Comparison of ENCODE assay signal across 9 cellular contexts in the genomic region with DNA sequence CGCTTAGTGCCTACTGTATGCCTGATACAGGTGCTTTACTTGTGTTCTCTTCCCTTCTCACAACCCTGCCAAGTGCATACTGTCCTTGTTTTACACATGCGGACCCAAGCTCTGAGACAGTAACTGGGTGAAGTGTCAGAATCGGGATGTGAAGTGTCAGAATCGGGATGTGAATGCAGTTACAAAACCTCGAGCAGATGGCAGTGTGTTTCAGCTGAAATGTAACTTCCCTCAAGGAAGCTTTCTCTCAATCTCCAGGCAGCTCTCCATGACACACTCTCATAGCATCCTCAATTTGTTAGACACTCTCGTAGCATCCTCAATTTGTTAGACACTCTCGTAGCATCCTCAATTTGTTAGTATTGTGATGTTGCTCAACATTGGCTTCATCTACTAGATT. TPM values are rescaled to one million over a fixed set of nuclear protein-coding genes. Genes with fewer than 3 reads are reported as not detected.
DNase-seq lines count a peak whose midpoint lies in the region; ATAC-seq and TF ChIP-seq lines count a peak whose summit lies in the region.
"Had no signal": no experiment of that assay in that cellular context is flagged by ENCODE, and none has a peak within 500 bp of the region (broad histone marks: within the 10 kb centered on the region; RNA-seq: fewer than 3 reads in every experiment).

No MANE protein-coding gene starts in this region.

- H3K4me3 ChIP-seq in right atrium auricular region (no peak overlapping the region), SK-N-SH (ENCODE audit: low read depth in 2 of 2, low read length in 1 of 2) (no peak overlapping the region), fibroblast of mammary gland (ENCODE audit: control insufficient read depth, low read depth, low read length) (no peak overlapping the region), suprapubic skin (peak overlapping the region; percentile 56)

- no peak overlapping the region for H3K9ac ChIP-seq in SK-N-SH

- peak overlapping the region; percentile 93; the same call in 1 of the 2 replicates for H3K4me2 ChIP-seq in SK-N-SH

- POLR2A ChIA-PET in SK-N-SH (lab: Yijun Ruan, JAX) = no interaction called here

- no peak for DNase-seq in Right ventricle myocardium inferior (ENCODE audit: missing footprints)
- DNase-seq in right atrium auricular region (ENCODE audit: low spot score) = no peak
- no peak for DNase-seq in SK-N-SH
- DNase-seq in fibroblast of mammary gland (ENCODE audit: low read depth) = peak; percentile 31
- no peak for DNase-seq in suprapubic skin (ENCODE audit: low spot score in 2 of 2)
- DNase-seq in RKO (ENCODE audit: low spot score) = no peak
- DNase-seq in NCI-H1930 (lab: John Stamatoyannopoulos, UW) = no peak
- DNase-seq: left lung had no signal

- no peaks in the 10 kb centered on the region for H4K20me1 ChIP-seq in SK-N-SH (ENCODE audit: insufficient read depth)

- TF ChIP-seq CTCF in right atrium auricular region (IDR thresholded peaks at IDR 0.05) (no peak), SK-N-SH (IDR thresholded peaks at IDR 0.05) (no peak), fibroblast of mammary gland (conservative IDR thresholded peaks at IDR 0.05; ENCODE audit: control insufficient read depth, insufficient read depth, low read depth, low read length) (no peak), suprapubic skin (IDR thresholded peaks at IDR 0.05) (no peak)

- intact Hi-C loops in Right ventricle myocardium inferior (cut with DNase I) = no loop called here

- ATAC-seq in Right ventricle myocardium inferior (peak; percentile 26), GM21423 (IDR thresholded peaks at IDR 0.05; ENCODE audit: unreplicated experiment) (no peak)

- no peaks in the 10 kb centered on the region for H3K27me3 ChIP-seq in right atrium auricular region
- peaks cover 14% of the 10 kb centered on the region; the same call in 1 of the 2 replicates for H3K27me3 ChIP-seq in SK-N-SH (ENCODE audit: insufficient read depth)
- H3K27me3 ChIP-seq in suprapubic skin = peaks cover 7% of the 10 kb centered on the region

- peaks cover 0 to 15% of the 10 kb centered on the region in 2 donors for H3K9me3 ChIP-seq in right atrium auricular region
- no peaks in the 10 kb centered on the region for H3K9me3 ChIP-seq in SK-N-SH
- no peaks in the 10 kb centered on the region for H3K9me3 ChIP-seq in suprapubic skin

- no peaks in the 10 kb centered on the region for H3K79me2 ChIP-seq in SK-N-SH (ENCODE audit: insufficient read depth)

- H3K36me3 ChIP-seq in right atrium auricular region (no peaks in the 10 kb centered on the region), SK-N-SH (replicated peaks in 1 of 2; ENCODE audit: control insufficient read depth in 1 of 2, insufficient read depth in 2 of 2, low read length in 1 of 2) (no peaks in the 10 kb centered on the region), suprapubic skin (no peaks in the 10 kb centered on the region)
- H3K36me3 ChIP-seq: left lung had no signal

- peaks cover 0 to 16% of the 10 kb centered on the region in 2 donors for H3K4me1 ChIP-seq in right atrium auricular region
- H3K4me1 ChIP-seq in SK-N-SH (ENCODE audit: control insufficient read depth in 1 of 2, insufficient read depth in 2 of 2, low read depth in 1 of 2, low read length in 1 of 2) = peaks cover 0 to 6% of the 10 kb centered on the region in 2 experiments; a peak in 1 of 4 replicates
- H3K4me1 ChIP-seq in suprapubic skin = peaks cover 17% of the 10 kb centered on the region

- no peak overlapping the region; the same call in 1 of the 2 replicates for H2AFZ ChIP-seq in SK-N-SH (ENCODE audit: low read depth)

- no peak for TF ChIP-seq POLR2A in suprapubic skin (IDR thresholded peaks at IDR 0.05)

- WGBS in SK-N-SH (ENCODE audit: low lambda C conversion rate) = 23% methylated on average over 7 of the region's 7 CpGs
- WGBS in suprapubic skin = 29% methylated on average over 7 of the region's 7 CpGs

- H3K9me2 ChIP-seq in SK-N-SH = no peaks in the 10 kb centered on the region

- TF ChIP-seq EP300 in SK-N-SH (IDR thresholded peaks at IDR 0.05; ENCODE audit: borderline replicate concordance in 1 of 2, low read depth in 1 of 2, low read length in 1 of 2) = no peak
- no peak for TF ChIP-seq EP300 in suprapubic skin (IDR thresholded peaks at IDR 0.05)

- CTCF ChIA-PET in SK-N-SH (lab: Yijun Ruan, JAX) = interaction anchor here (1.3 kb wide), 1 partner anchor 55 kb away, joined by 3 read pairs; no protein-coding TSS in a partner anchor

- peaks cover 4% of the 10 kb centered on the region for H3F3A ChIP-seq in SK-N-SH (replicated peaks; ENCODE audit: insufficient read depth)

- TF ChIP-seq RAD21 in SK-N-SH (IDR thresholded peaks at IDR 0.05; ENCODE audit: low read length) = no peak

- H3K27ac ChIP-seq in right atrium auricular region (no peak overlapping the region), SK-N-SH (ENCODE audit: low read depth in 2 of 2, low read length in 1 of 2) (no peak overlapping the region), suprapubic skin (no peak overlapping the region)

TF ChIP-seq in SK-N-SH, 30 proteins besides CTCF, POLR2A, EP300 and RAD21 (continues in another document):
- no peak for TF ChIP-seq NRF1 (IDR thresholded peaks at IDR 0.05; ENCODE audit: low read depth, low read length)
- no peak for TF ChIP-seq TAF1 (IDR thresholded peaks at IDR 0.05; ENCODE audit: borderline replicate concordance, low read depth, low read length)
- no peak for TF ChIP-seq FOXJ3 (CRISPR knock-in tag; IDR thresholded peaks at IDR 0.05)
- TF ChIP-seq POLR2AphosphoS5 (IDR thresholded peaks at IDR 0.05; ENCODE audit: low read depth, low read length) = no peak
- TF ChIP-seq JUND (IDR thresholded peaks at IDR 0.05) = no peak
- TF ChIP-seq SMC3 (IDR thresholded peaks at IDR 0.05; ENCODE audit: low read depth, low read length) = no peak
- TF ChIP-seq, protein P1, sequence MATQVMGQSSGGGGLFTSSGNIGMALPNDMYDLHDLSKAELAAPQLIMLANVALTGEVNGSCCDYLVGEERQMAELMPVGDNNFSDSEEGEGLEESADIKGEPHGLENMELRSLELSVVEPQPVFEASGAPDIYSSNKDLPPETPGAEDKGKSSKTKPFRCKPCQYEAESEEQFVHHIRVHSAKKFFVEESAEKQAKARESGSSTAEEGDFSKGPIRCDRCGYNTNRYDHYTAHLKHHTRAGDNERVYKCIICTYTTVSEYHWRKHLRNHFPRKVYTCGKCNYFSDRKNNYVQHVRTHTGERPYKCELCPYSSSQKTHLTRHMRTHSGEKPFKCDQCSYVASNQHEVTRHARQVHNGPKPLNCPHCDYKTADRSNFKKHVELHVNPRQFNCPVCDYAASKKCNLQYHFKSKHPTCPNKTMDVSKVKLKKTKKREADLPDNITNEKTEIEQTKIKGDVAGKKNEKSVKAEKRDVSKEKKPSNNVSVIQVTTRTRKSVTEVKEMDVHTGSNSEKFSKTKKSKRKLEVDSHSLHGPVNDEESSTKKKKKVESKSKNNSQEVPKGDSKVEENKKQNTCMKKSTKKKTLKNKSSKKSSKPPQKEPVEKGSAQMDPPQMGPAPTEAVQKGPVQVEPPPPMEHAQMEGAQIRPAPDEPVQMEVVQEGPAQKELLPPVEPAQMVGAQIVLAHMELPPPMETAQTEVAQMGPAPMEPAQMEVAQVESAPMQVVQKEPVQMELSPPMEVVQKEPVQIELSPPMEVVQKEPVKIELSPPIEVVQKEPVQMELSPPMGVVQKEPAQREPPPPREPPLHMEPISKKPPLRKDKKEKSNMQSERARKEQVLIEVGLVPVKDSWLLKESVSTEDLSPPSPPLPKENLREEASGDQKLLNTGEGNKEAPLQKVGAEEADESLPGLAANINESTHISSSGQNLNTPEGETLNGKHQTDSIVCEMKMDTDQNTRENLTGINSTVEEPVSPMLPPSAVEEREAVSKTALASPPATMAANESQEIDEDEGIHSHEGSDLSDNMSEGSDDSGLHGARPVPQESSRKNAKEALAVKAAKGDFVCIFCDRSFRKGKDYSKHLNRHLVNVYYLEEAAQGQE (IDR thresholded peaks at IDR 0.05; ENCODE audit: low read depth, low read length) = no peak
- TF ChIP-seq, protein P2, sequence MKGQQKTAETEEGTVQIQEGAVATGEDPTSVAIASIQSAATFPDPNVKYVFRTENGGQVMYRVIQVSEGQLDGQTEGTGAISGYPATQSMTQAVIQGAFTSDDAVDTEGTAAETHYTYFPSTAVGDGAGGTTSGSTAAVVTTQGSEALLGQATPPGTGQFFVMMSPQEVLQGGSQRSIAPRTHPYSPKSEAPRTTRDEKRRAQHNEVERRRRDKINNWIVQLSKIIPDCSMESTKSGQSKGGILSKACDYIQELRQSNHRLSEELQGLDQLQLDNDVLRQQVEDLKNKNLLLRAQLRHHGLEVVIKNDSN (IDR thresholded peaks at IDR 0.05; ENCODE audit: borderline replicate concordance, low read depth) = no peak
- TF ChIP-seq, protein P3, sequence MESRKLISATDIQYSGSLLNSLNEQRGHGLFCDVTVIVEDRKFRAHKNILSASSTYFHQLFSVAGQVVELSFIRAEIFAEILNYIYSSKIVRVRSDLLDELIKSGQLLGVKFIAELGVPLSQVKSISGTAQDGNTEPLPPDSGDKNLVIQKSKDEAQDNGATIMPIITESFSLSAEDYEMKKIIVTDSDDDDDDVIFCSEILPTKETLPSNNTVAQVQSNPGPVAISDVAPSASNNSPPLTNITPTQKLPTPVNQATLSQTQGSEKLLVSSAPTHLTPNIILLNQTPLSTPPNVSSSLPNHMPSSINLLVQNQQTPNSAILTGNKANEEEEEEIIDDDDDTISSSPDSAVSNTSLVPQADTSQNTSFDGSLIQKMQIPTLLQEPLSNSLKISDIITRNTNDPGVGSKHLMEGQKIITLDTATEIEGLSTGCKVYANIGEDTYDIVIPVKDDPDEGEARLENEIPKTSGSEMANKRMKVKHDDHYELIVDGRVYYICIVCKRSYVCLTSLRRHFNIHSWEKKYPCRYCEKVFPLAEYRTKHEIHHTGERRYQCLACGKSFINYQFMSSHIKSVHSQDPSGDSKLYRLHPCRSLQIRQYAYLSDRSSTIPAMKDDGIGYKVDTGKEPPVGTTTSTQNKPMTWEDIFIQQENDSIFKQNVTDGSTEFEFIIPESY (IDR thresholded peaks at IDR 0.05; ENCODE audit: borderline replicate concordance, low read depth) = no peak
- TF ChIP-seq NFIC (IDR thresholded peaks at IDR 0.05; ENCODE audit: borderline replicate concordance) = no peak

RNA-seq across cellular contexts. Expression of a gene that starts 1.0 kb away (rescaled TPM):
- total RNA-seq in Right ventricle myocardium inferior (1.8 TPM), right atrium auricular region (1 to 10 TPM; 1.0 to 3.4 TPM), suprapubic skin (10 to 100 TPM in 1 of 4 donors, 1 to 10 TPM in 3; 4.8 to 10.6 (median 9.3) TPM)
- 1.7 and 2.1 TPM in 2 replicates for polyA plus RNA-seq in SK-N-SH (2012; rRNA removed)
- polyA plus RNA-seq in SK-N-SH (2012; cell fraction: cytosol; rRNA removed) = 2.0 and 2.1 TPM in 2 replicates
- polyA plus RNA-seq in SK-N-SH (2012; cell fraction: nucleus; rRNA removed) = 0.61 and 1.3 TPM in 2 replicates

RNA-seq across cellular contexts. Expression of a gene that starts 51.1 kb away (rescaled TPM):
- 27.3 TPM for total RNA-seq in Right ventricle myocardium inferior
- total RNA-seq in right atrium auricular region = 10 to 100 TPM; 12.0 to 15.1 TPM
- polyA plus RNA-seq in SK-N-SH (2012; rRNA removed) = 14.8 and 15.6 TPM in 2 replicates
- 16.8 and 20.6 TPM in 2 replicates for polyA plus RNA-seq in SK-N-SH (2012; cell fraction: cytosol; rRNA removed)
- polyA plus RNA-seq in SK-N-SH (2012; cell fraction: nucleus; rRNA removed) = 4.8 and 7.6 TPM in 2 replicates
- total RNA-seq in suprapubic skin = 10 to 100 TPM in 3 of 4 donors, 1 to 10 TPM in 1; 8.0 to 17.2 (median 13.4) TPM
